ENCODE assay signal across 8 cellular contexts in genomic region chr11:74398244-74399159, GRCh38. TPM values are rescaled to one million over a fixed set of nuclear protein-coding genes. Genes with fewer than 3 reads are reported as not detected.
DNase-seq lines count a peak whose midpoint lies in the region; ATAC-seq, FAIRE-seq and TF ChIP-seq lines count a peak whose summit lies in the region.

TSS of gene PGM2L1 (minus strand) at chr11:74398433. CDS start at chr11:74398161, 272 bp downstream.

- FAIRE-seq in HepG2 (lab: Jason Lieb, UNC) = peak; percentile 79

- H3K9me3 ChIP-seq in HepG2 (ENCODE audit: low read length) = no peaks in the 10 kb centered on the region

- no peak for TF ChIP-seq EP300 in HepG2 (IDR thresholded peaks at IDR 0.05; ENCODE audit: low read depth in 2 of 2, low read length in 2 of 2)
- TF ChIP-seq EP300 in HepG2 (CRISPR knock-in tag; IDR thresholded peaks at IDR 0.05; ENCODE audit: borderline replicate concordance) = no peak

- H3K27ac ChIP-seq in HepG2 (ENCODE audit: extremely low read length, insufficient read depth, low read length) = peak within 1 kb of the TSS; percentile 69

- H3K36me3 ChIP-seq in HepG2 (replicated peaks in 1 of 2; ENCODE audit: control insufficient read depth in 1 of 2, insufficient read depth in 2 of 2, low read length in 2 of 2) = no peaks in the 10 kb centered on the region

- intact Hi-C loops in HepG2 (cut with micrococcal nuclease; ENCODE audit: unreplicated experiment) = no loop called here

- no peaks in the 10 kb centered on the region; a peak in 1 of 5 replicates for H3K27me3 ChIP-seq in HepG2 (ENCODE audit: control insufficient read depth in 1 of 2, insufficient read depth in 2 of 2, low read length in 2 of 2)

- no peaks in the 10 kb centered on the region for H4K20me1 ChIP-seq in HepG2 (ENCODE audit: insufficient read depth, low read length)

- peak in 1 of 2 experiments; percentile 51; a peak in 2 of 4 replicates for TF ChIP-seq POLR2A in HepG2 (IDR thresholded peaks at IDR 0.05; ENCODE audit: insufficient read depth in 1 of 2, low read depth in 2 of 2, low read length in 2 of 2)

- H3K4me1 ChIP-seq in HepG2 (ENCODE audit: insufficient read depth, low read length) = peaks cover 12% of the 10 kb centered on the region; the same call in 1 of the 2 replicates

- CTCF ChIA-PET in HepG2 (lab: Yijun Ruan, JAX; ENCODE audit: low intra/inter-chr PET ratio, low total read pairs) = no interaction called here

- BruUV-seq in HepG2 (replicated peaks; lab: Mats Ljungman, UMichigan) = no TSS peak

- DNase-seq in CD1c-positive myeloid dendritic cell (ENCODE audit: extremely low spot score) (peak; percentile 93), NCI-H748 treated with DMSO at 0.1 percent for 48 hours (lab: John Stamatoyannopoulos, UW) (peak; percentile 96), dermis microvascular lymphatic vessel endothelial cell (ENCODE audit: low read depth in 2 of 2) (peak; percentile 83 to 95), HepG2 (ENCODE audit: low spot score) (peak; percentile 86)
- peak; percentile 91 for DNase-seq in activated CD4-positive, alpha-beta T cell treated with anti-CD3 and anti-CD28 coated beads, Interleukin-2, amount 50 U/mL, for 4 hours
- DNase-seq in stimulated activated CD4-positive, alpha-beta T cell treated with anti-CD3 and anti-CD28 coated beads, Interleukin-2, amount 100 ng/mL, for 48 hours = peak; percentile 85

- WGBS in HepG2 (ENCODE audit: low lambda C conversion rate) = 2% methylated on average over 40 of the region's 71 CpGs

- H3K4me2 ChIP-seq in HepG2 (ENCODE audit: low read depth, low read length) = peak within 1 kb of the TSS; percentile 95

- peak within 1 kb of the TSS; percentile 99 for H2AFZ ChIP-seq in HepG2 (ENCODE audit: low read length)

- TF ChIP-seq CTCF in HepG2 (CRISPR knock-in tag; IDR thresholded peaks at IDR 0.05) = no peak; the same call in 1 of the 2 replicates

- TF ChIP-seq RAD21 in HepG2 (CRISPR knock-in tag; IDR thresholded peaks at IDR 0.05) = no peak

- H3K79me2 ChIP-seq in HepG2 (ENCODE audit: insufficient read depth, low read length) = no peaks in the 10 kb centered on the region

- in situ Hi-C loops in HepG2 (cut with HindIII; ENCODE audit: extremely low pct_ligation_motif_present, low pct_unique_long_range_greater_than_20kb) = loop anchor here (10.0 kb wide), 1 partner anchor 46 kb away; no protein-coding TSS in a partner anchor

- ATAC-seq in GM19397 (IDR thresholded peaks at IDR 0.05; ENCODE audit: unreplicated experiment) (peak; percentile 96), HG03565 (IDR thresholded peaks at IDR 0.05; ENCODE audit: unreplicated experiment) (peak; percentile 94), HepG2 (peak; percentile 93)

- peak within 1 kb of the TSS; percentile 62 for H3K9ac ChIP-seq in HepG2 (ENCODE audit: insufficient read depth, low read depth, low read length)

- peak within 1 kb of the TSS; percentile 69 to 84 (median 71) for H3K4me3 ChIP-seq in HepG2 (replicated peaks in 1 of 3; ENCODE audit: insufficient read depth in 1 of 3, low read depth in 2 of 3, low read length in 3 of 3)

- POLR2A ChIA-PET in HepG2 (lab: Yijun Ruan, JAX) = interaction anchor here (1.1 kb wide), 1 partner anchor 95 kb away, joined by 8 read pairs; the partner anchor contains the start of gene LIPT2

TF ChIP-seq in HepG2, 621 proteins besides CTCF, POLR2A, EP300 and RAD21 (continues in another document):
- TF ChIP-seq TBL1XR1 (IDR thresholded peaks at IDR 0.05; ENCODE audit: borderline replicate concordance, low read length, partially characterized antibody) (peak; percentile 25), NFE2L1 (CRISPR knock-in tag; IDR thresholded peaks at IDR 0.05; ENCODE audit: borderline replicate concordance) (no peak), MAX (IDR thresholded peaks at IDR 0.05) (peak; percentile 75; the same call in 1 of the 2 replicates), ZBTB7B (CRISPR knock-in tag; IDR thresholded peaks at IDR 0.05) (peak; percentile 70), MED1 (CRISPR knock-in tag; IDR thresholded peaks at IDR 0.05) (peak; percentile 40), PCBP1 (IDR thresholded peaks at IDR 0.05; ENCODE audit: borderline replicate concordance, low read depth, low read length) (0 out of 2 replicates have a peak, but pooled peaks have one; percentile 74), NFIC (IDR thresholded peaks at IDR 0.05; ENCODE audit: low read length) (no peak), ASH2L (IDR thresholded peaks at IDR 0.05; ENCODE audit: insufficient read length, low read depth, low read length) (peak; percentile 72), ARID2 (CRISPR knock-in tag; IDR thresholded peaks at IDR 0.05; ENCODE audit: borderline replicate concordance) (no peak), ZNF879 (CRISPR knock-in tag; IDR thresholded peaks at IDR 0.05) (peak; percentile 70; the same call in 1 of the 2 replicates), TOPORS (CRISPR knock-in tag; IDR thresholded peaks at IDR 0.05) (0 out of 2 replicates have a peak, but pooled peaks have one; percentile 35), ZNF710 (CRISPR knock-in tag; IDR thresholded peaks at IDR 0.05; ENCODE audit: borderline replicate concordance) (peak; percentile 32; the same call in 1 of the 2 replicates), RBFOX2 (IDR thresholded peaks at IDR 0.05; ENCODE audit: low read depth, low read length) (0 out of 2 replicates have a peak, but pooled peaks have one; percentile 30), ZNF124 (CRISPR knock-in tag; IDR thresholded peaks at IDR 0.05) (peak; percentile 52; the same call in 1 of the 2 replicates), TCF7L2 (IDR thresholded peaks at IDR 0.05; ENCODE audit: low read depth, low read length) (no peak), ZFX (CRISPR knock-in tag; IDR thresholded peaks at IDR 0.05; ENCODE audit: low read depth) (peak; percentile 82), THAP11 (CRISPR knock-in tag; IDR thresholded peaks at IDR 0.05) (peak; percentile 99), CAMTA2 (CRISPR knock-in tag; IDR thresholded peaks at IDR 0.05; ENCODE audit: borderline replicate concordance) (0 out of 2 replicates have a peak, but pooled peaks have one; percentile 44)
- TF ChIP-seq, protein P1, sequence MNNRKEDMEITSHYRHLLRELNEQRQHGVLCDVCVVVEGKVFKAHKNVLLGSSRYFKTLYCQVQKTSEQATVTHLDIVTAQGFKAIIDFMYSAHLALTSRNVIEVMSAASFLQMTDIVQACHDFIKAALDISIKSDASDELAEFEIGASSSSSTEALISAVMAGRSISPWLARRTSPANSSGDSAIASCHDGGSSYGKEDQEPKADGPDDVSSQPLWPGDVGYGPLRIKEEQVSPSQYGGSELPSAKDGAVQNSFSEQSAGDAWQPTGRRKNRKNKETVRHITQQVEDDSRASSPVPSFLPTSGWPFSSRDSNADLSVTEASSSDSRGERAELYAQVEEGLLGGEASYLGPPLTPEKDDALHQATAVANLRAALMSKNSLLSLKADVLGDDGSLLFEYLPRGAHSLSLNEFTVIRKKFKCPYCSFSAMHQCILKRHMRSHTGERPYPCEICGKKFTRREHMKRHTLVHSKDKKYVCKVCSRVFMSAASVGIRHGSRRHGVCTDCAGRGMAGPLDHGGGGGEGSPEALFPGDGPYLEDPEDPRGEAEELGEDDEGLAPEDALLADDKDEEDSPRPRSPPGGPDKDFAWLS (CRISPR knock-in tag; IDR thresholded peaks at IDR 0.05; ENCODE audit: borderline replicate concordance) = 0 out of 2 replicates have a peak, but pooled peaks have one; percentile 14

RNA-seq across cellular contexts. Expression of gene PGM2L1, which starts in this region (rescaled TPM):
- total RNA-seq in dermis microvascular lymphatic vessel endothelial cell (36.6 and 55.6 TPM in 2 replicates), HepG2 (2016; rRNA removed; fragmentation: Illumina TruSeq; extraction: Trizol) (1.2 and 2.1 TPM in 2 replicates)
- 0.09 and 0.30 TPM in 2 replicates for total RNA-seq in HepG2 (2016; cell fraction: cytosol; rRNA removed; fragmentation: Illumina TruSeq; extraction: Trizol; ENCODE audit: low read depth)
- 1.2 and 2.2 TPM in 2 replicates for total RNA-seq in HepG2 (2016; cell fraction: insoluble cytoplasmic fraction; rRNA removed; fragmentation: Illumina TruSeq; extraction: Trizol)
- 0.41 and 0.46 TPM in 2 replicates for total RNA-seq in HepG2 (2016; cell fraction: membrane; rRNA removed; fragmentation: Illumina TruSeq; extraction: Trizol)
- total RNA-seq in HepG2 (2016; cell fraction: nucleus; rRNA removed; fragmentation: Illumina TruSeq; extraction: Trizol) = 1.3 and 1.5 TPM in 2 replicates
- polyA plus RNA-seq in HepG2 (2011; rRNA removed) = 0.57 and 0.63 TPM in 2 replicates
- polyA plus RNA-seq in HepG2 (2011; cell fraction: cytosol; rRNA removed) = 0.24 and 0.55 TPM in 2 replicates
- 1.1 and 1.5 TPM in 2 replicates for polyA plus RNA-seq in HepG2 (2011; cell fraction: nucleus; rRNA removed)
- polyA plus RNA-seq in HepG2 (2012) = 1.5 and 1.6 TPM in 2 replicates
- 0.05 TPM in 2 replicates for polyA plus RNA-seq in HepG2 (2016; cell fraction: cytosol; fragmentation: Illumina TruSeq; extraction: Trizol; ENCODE audit: low read depth)
- 1.6 and 1.7 TPM in 2 replicates for polyA plus RNA-seq in HepG2 (2016; cell fraction: insoluble cytoplasmic fraction; fragmentation: Illumina TruSeq; extraction: Trizol; ENCODE audit: low read depth)
- 0.22 TPM in 2 replicates for polyA plus RNA-seq in HepG2 (2016; cell fraction: membrane; fragmentation: Illumina TruSeq; extraction: Trizol; ENCODE audit: low read depth)
- 0.63 and 1.1 TPM in 2 replicates for polyA plus RNA-seq in HepG2 (2016; cell fraction: nucleus; fragmentation: Illumina TruSeq; extraction: Trizol; ENCODE audit: insufficient read depth, low read depth)
- 1.3 and 2.3 TPM in 2 replicates for polyA minus RNA-seq in HepG2 (2011; rRNA and poly(A)+ RNA removed; ENCODE audit: low replicate concordance)
- 1.1 and 1.6 TPM in 2 replicates for polyA minus RNA-seq in HepG2 (2011; cell fraction: cytosol; rRNA and poly(A)+ RNA removed)
- 2.5 and 3.2 TPM in 2 replicates for polyA minus RNA-seq in HepG2 (2011; cell fraction: nucleus; rRNA and poly(A)+ RNA removed)

Comparison
In these comparisons a context has a peak if more than half of its experiments do, and no peak if none do; other contexts are left out.
1. Peak in every context shown above with its lines: DNase-seq, ATAC-seq, H3K4me3 ChIP-seq and H3K27ac ChIP-seq.
2. RNA of gene PGM2L1 (total RNA-seq): 36.6 to 55.6 TPM in dermis microvascular lymphatic vessel endothelial cell; 0.09 to 2.2 TPM in HepG2; every median in the first group is over 10 times any median in the second.